In the genomic region with DNA sequence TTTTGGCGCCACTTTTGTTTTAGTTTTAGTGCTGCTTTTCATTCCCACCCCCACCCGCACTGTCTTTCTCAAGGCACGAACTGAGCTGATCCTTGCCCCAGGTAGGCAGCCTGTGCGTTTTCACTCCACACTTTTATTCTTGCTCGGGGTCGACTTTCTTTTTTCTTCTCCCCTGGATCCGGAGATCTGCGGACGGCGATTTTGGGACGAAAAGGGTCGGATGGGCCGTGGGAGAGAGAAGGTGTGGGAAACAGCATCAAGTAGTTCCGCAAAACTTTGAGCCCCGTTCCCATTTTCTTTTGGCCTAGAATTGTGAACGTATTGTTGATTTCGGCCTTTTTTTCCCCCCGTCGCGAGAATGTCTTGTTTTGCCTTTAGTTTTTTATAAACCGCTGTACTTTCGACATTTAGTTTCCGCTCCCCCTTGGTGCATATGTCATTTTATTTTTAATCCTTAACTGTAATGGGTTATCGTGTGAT, we compare ENCODE assay signal across 8 cellular contexts. TPM values are rescaled to one million over a fixed set of nuclear protein-coding genes. Genes with fewer than 3 reads are reported as not detected.
DNase-seq lines count a peak whose midpoint lies in the region; ATAC-seq and TF ChIP-seq lines count a peak whose summit lies in the region.

No MANE protein-coding gene starts in this region.

- peak; percentile 10 for DNase-seq in SKM-1 treated with dmso at 0.1 percent for 144 hours (lab: John Stamatoyannopoulos, UW; ENCODE audit: unreplicated experiment)
- DNase-seq in SKM-1 (lab: John Stamatoyannopoulos, UW; ENCODE audit: unreplicated experiment): no peak
- peak in 1 of 3 donors; percentile 2 for DNase-seq in effector memory CD4-positive, alpha-beta T cell
- DNase-seq in nephron progenitor cell: no peak
- DNase-seq in NCI-H1092 treated with DMSO at 0.1 percent for 48 hours (lab: John Stamatoyannopoulos, UW): no peak
- no peak for DNase-seq in iPS-NIHi7 (ENCODE audit: extremely low spot score)

- peak overlapping the region; percentile 96 for H3K4me3 Mint-ChIP-seq in nephron progenitor cell

- no peaks in the 10 kb centered on the region for H3K36me3 ChIP-seq in effector memory CD4-positive, alpha-beta T cell (ENCODE audit: control insufficient read depth, insufficient read depth, low read length)

- no peaks in the 10 kb centered on the region for H3K27me3 Mint-ChIP-seq in nephron progenitor cell (ENCODE audit: low read depth, poor library complexity)

- H3K27ac ChIP-seq in effector memory CD4-positive, alpha-beta T cell (ENCODE audit: insufficient read depth, low read length, poor library complexity, severe bottlenecking): peak overlapping the region; percentile 98

- peaks cover 12% of the 10 kb centered on the region for H3K36me3 Mint-ChIP-seq in nephron progenitor cell (ENCODE audit: low read depth)

- ATAC-seq in GM18909 (IDR thresholded peaks at IDR 0.05; ENCODE audit: poor library complexity, unreplicated experiment): no peak

- no peaks in the 10 kb centered on the region for H3K9me3 ChIP-seq in effector memory CD4-positive, alpha-beta T cell (ENCODE audit: control insufficient read depth, low read length)

- peaks cover 66% of the 10 kb centered on the region for H3K9me3 Mint-ChIP-seq in nephron progenitor cell

- no peak for TF ChIP-seq CTCF in nephron progenitor cell (IDR thresholded peaks at IDR 0.05)

- peak overlapping the region; percentile 99 for H3K27ac Mint-ChIP-seq in nephron progenitor cell

- peaks cover 27% of the 10 kb centered on the region for H3K4me1 Mint-ChIP-seq in nephron progenitor cell

- H3K4me3 ChIP-seq in effector memory CD4-positive, alpha-beta T cell (ENCODE audit: insufficient read depth, low read depth, low read length, poor library complexity, severe bottlenecking): peak overlapping the region; percentile 92

- no peaks in the 10 kb centered on the region for H3K4me1 ChIP-seq in effector memory CD4-positive, alpha-beta T cell (ENCODE audit: control insufficient read depth, insufficient read depth, low read length, poor library complexity, severe bottlenecking)

- no peaks in the 10 kb centered on the region for H3K27me3 ChIP-seq in effector memory CD4-positive, alpha-beta T cell (replicated peaks; ENCODE audit: control insufficient read depth, insufficient read depth, low read length, poor library complexity, severe bottlenecking)

TF ChIP-seq in PFSK-1, 5 proteins besides CTCF, POLR2A, EP300 and RAD21:
- TF ChIP-seq TAF1 (IDR thresholded peaks at IDR 0.05; ENCODE audit: borderline replicate concordance, insufficient read depth, low read length): no peak
- no peak for TF ChIP-seq POLR2AphosphoS5 (IDR thresholded peaks at IDR 0.05; ENCODE audit: low read depth, low read length)
- TF ChIP-seq FOXP2 (optimal IDR thresholded peaks at IDR 0.05; ENCODE audit: borderline replicate concordance, extremely low read depth, extremely low read length, insufficient read depth): no peak
- TF ChIP-seq SIN3A (IDR thresholded peaks at IDR 0.05; ENCODE audit: borderline replicate concordance, insufficient read depth, low read length): peak; percentile 41; the same call in 1 of the 2 replicates
- TF ChIP-seq, protein P1, sequence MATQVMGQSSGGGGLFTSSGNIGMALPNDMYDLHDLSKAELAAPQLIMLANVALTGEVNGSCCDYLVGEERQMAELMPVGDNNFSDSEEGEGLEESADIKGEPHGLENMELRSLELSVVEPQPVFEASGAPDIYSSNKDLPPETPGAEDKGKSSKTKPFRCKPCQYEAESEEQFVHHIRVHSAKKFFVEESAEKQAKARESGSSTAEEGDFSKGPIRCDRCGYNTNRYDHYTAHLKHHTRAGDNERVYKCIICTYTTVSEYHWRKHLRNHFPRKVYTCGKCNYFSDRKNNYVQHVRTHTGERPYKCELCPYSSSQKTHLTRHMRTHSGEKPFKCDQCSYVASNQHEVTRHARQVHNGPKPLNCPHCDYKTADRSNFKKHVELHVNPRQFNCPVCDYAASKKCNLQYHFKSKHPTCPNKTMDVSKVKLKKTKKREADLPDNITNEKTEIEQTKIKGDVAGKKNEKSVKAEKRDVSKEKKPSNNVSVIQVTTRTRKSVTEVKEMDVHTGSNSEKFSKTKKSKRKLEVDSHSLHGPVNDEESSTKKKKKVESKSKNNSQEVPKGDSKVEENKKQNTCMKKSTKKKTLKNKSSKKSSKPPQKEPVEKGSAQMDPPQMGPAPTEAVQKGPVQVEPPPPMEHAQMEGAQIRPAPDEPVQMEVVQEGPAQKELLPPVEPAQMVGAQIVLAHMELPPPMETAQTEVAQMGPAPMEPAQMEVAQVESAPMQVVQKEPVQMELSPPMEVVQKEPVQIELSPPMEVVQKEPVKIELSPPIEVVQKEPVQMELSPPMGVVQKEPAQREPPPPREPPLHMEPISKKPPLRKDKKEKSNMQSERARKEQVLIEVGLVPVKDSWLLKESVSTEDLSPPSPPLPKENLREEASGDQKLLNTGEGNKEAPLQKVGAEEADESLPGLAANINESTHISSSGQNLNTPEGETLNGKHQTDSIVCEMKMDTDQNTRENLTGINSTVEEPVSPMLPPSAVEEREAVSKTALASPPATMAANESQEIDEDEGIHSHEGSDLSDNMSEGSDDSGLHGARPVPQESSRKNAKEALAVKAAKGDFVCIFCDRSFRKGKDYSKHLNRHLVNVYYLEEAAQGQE (IDR thresholded peaks at IDR 0.05; ENCODE audit: insufficient read depth in 1 of 2, low read depth in 2 of 2, low read length in 2 of 2): no peak

RNA-seq across cellular contexts. Expression of gene STAG2, which starts 0.5 kb away (rescaled TPM):
- polyA plus RNA-seq in PFSK-1 (2012; ENCODE audit: insufficient read length, low read depth): 44.2 TPM
